ENCODE assay signal across 20 cellular contexts in the genomic region with DNA sequence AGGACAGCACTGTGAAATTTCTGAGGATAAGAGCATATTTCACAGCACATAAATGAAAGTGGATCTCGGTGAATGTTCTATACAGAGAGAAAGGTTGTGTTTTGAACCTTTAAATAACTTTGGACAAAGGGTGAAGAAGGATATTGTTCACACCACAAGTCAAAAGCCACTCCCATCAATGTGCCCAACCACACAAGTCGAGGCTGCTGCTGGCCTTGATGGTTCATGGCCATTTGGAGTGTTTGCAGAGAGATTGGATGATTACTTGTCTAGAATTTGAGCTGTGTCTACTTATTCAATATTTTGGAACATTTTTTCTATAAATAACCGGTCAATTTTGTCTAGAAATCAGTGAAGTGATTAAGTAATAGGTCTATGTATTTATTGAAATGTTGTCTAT.
DNase-seq lines count a peak whose midpoint lies in the region; ATAC-seq, FAIRE-seq and TF ChIP-seq lines count a peak whose summit lies in the region.
"Had no signal": no experiment of that assay in that cellular context is flagged by ENCODE, and none has a peak within 500 bp of the region (broad histone marks: within the 10 kb centered on the region; RNA-seq: fewer than 3 reads in every experiment).

No MANE protein-coding gene starts in this region.

- ATAC-seq in WTC11 (no peak), pancreas (no peak)

- H3K27me3 ChIP-seq in pancreas, result no peaks in the 10 kb centered on the region

- TF ChIP-seq CTCF in HFFc6 (IDR thresholded peaks at IDR 0.05), result no peak
- no peak for TF ChIP-seq CTCF in WTC11 (IDR thresholded peaks at IDR 0.05)
- TF ChIP-seq CTCF in osteocyte (IDR thresholded peaks at IDR 0.05), result no peak
- TF ChIP-seq CTCF in pancreas (IDR thresholded peaks at IDR 0.05), result no peak

- H3K27ac Mint-ChIP-seq in HFFc6 (peak overlapping the region; percentile 96), WTC11 (peak overlapping the region; percentile 71; the same call in 1 of the 2 replicates), osteocyte (ENCODE audit: unreplicated experiment) (peak overlapping the region; percentile 41)
- H3K27ac Mint-ChIP-seq: CD8-positive, alpha-beta memory T cell had no signal

- 57 to 60% methylated on average over 3 of the region's 3 CpGs for WGBS in pancreas, 2 donors

- intact Hi-C loops in pancreas (cut with DNase I), result no loop called here

- no peak overlapping the region for H3K27ac ChIP-seq in pancreas

- peaks cover 41% of the 10 kb centered on the region for H3K36me3 Mint-ChIP-seq in HFFc6 (ENCODE audit: low read depth)
- H3K36me3 Mint-ChIP-seq in WTC11, result no peaks in the 10 kb centered on the region
- peaks cover 5% of the 10 kb centered on the region for H3K36me3 Mint-ChIP-seq in osteocyte (ENCODE audit: unreplicated experiment)
- H3K36me3 Mint-ChIP-seq: CD8-positive, alpha-beta memory T cell had no signal

- FAIRE-seq in pancreas (lab: Jason Lieb, UNC), result no peak
- FAIRE-seq: D721Med had no signal

- H3K4me1 ChIP-seq in pancreas, result peaks cover 0 to 5% (median 0%) of the 10 kb centered on the region in 3 donors

- H3K27me3 Mint-ChIP-seq in HFFc6 (ENCODE audit: insufficient read depth) (peaks cover 6% of the 10 kb centered on the region), WTC11 (ENCODE audit: low read depth) (no peaks in the 10 kb centered on the region), osteocyte (ENCODE audit: unreplicated experiment) (no peaks in the 10 kb centered on the region)

- POLR2A ChIA-PET in WTC11 (lab: Charles Lee), result no interaction called here

- H3K4me1 Mint-ChIP-seq in HFFc6 (ENCODE audit: low read depth), result peaks cover 100% of the 10 kb centered on the region
- H3K4me1 Mint-ChIP-seq in WTC11, result peaks cover 49% of the 10 kb centered on the region
- peaks cover 71% of the 10 kb centered on the region for H3K4me1 Mint-ChIP-seq in osteocyte (ENCODE audit: unreplicated experiment)
- H3K4me1 Mint-ChIP-seq: CD8-positive, alpha-beta memory T cell had no signal

- CTCF ChIA-PET in WTC11 (lab: Charles Lee), result interaction anchor here (2.1 kb wide), 1 partner anchor 10 kb away, joined by 7 read pairs; no protein-coding TSS in a partner anchor

- H3K9me3 Mint-ChIP-seq in HFFc6 (no peaks in the 10 kb centered on the region), WTC11 (no peaks in the 10 kb centered on the region), osteocyte (ENCODE audit: unreplicated experiment) (no peaks in the 10 kb centered on the region)
- H3K9me3 Mint-ChIP-seq: CD8-positive, alpha-beta memory T cell had no signal

- no peak overlapping the region for H3K4me3 Mint-ChIP-seq in HFFc6
- no peak overlapping the region for H3K4me3 Mint-ChIP-seq in WTC11
- no peak overlapping the region for H3K4me3 Mint-ChIP-seq in osteocyte (ENCODE audit: unreplicated experiment)
- H3K4me3 Mint-ChIP-seq: CD8-positive, alpha-beta memory T cell had no signal

- H3K9me3 ChIP-seq in pancreas, result no peaks in the 10 kb centered on the region
- H3K9me3 ChIP-seq: HAP-1 had no signal

- peak; percentile 51 for DNase-seq in DMS53 treated with DMSO at 0.1 percent for 48 hours (lab: John Stamatoyannopoulos, UW; ENCODE audit: unreplicated experiment)
- no peak for DNase-seq in HFFc6
- DNase-seq in WTC11 (ENCODE audit: low spot score), result no peak
- DNase-seq in osteocyte (ENCODE audit: extremely low spot score, unreplicated experiment), result no peak
- no peak for DNase-seq in mucosa of gallbladder (ENCODE audit: low spot score)
- no peak for DNase-seq in T-helper 2 cell
- DNase-seq in pancreas, result no peak
- DNase-seq: ACHN; C1 segment of cervical spinal cord; CD8-positive, alpha-beta memory T cell; DMS79 treated with DMSO at 0.1 percent for 48 hours; NCI-H1105 treated with DMSO at 0.1 percent for 48 hours; NCI-H1694; NCI-H2081 treated with DMSO at 0.1 percent for 48 hours; NCI-H446 treated with DMSO at 0.1 percent for 48 hours; NCI-H774; RPMI8226; SIG-M5 had no signal

- H3K4me3 ChIP-seq in pancreas, result no peak overlapping the region
- H3K4me3 ChIP-seq: HAP-1 had no signal

- no peaks in the 10 kb centered on the region for H3K36me3 ChIP-seq in pancreas
- H3K36me3 ChIP-seq: HAP-1 had no signal

TF ChIP-seq in WTC11, 78 proteins besides CTCF, POLR2A, EP300 and RAD21:
- TF ChIP-seq, protein P1, sequence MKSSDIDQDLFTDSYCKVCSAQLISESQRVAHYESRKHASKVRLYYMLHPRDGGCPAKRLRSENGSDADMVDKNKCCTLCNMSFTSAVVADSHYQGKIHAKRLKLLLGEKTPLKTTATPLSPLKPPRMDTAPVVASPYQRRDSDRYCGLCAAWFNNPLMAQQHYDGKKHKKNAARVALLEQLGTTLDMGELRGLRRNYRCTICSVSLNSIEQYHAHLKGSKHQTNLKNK (CRISPR knock-in tag; IDR thresholded peaks at IDR 0.05), result no peak
- TF ChIP-seq NR3C1 (CRISPR knock-in tag; conservative IDR thresholded peaks at IDR 0.05; ENCODE audit: low read depth) (no peak), ZNF263 (CRISPR knock-in tag; IDR thresholded peaks at IDR 0.05; ENCODE audit: low read depth) (no peak), RORB (CRISPR knock-in tag; IDR thresholded peaks at IDR 0.05) (no peak), NFE2L1 (CRISPR knock-in tag; IDR thresholded peaks at IDR 0.05) (no peak), JAZF1 (CRISPR knock-in tag; IDR thresholded peaks at IDR 0.05) (no peak), NFYB (CRISPR knock-in tag; conservative IDR thresholded peaks at IDR 0.05; ENCODE audit: low read depth) (no peak), SOX15 (CRISPR knock-in tag; IDR thresholded peaks at IDR 0.05) (no peak)
- TF ChIP-seq, protein P2, sequence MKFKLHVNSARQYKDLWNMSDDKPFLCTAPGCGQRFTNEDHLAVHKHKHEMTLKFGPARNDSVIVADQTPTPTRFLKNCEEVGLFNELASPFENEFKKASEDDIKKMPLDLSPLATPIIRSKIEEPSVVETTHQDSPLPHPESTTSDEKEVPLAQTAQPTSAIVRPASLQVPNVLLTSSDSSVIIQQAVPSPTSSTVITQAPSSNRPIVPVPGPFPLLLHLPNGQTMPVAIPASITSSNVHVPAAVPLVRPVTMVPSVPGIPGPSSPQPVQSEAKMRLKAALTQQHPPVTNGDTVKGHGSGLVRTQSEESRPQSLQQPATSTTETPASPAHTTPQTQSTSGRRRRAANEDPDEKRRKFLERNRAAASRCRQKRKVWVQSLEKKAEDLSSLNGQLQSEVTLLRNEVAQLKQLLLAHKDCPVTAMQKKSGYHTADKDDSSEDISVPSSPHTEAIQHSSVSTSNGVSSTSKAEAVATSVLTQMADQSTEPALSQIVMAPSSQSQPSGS (CRISPR knock-in tag; IDR thresholded peaks at IDR 0.05; ENCODE audit: borderline replicate concordance, low read depth), result no peak
- TF ChIP-seq, protein P3, sequence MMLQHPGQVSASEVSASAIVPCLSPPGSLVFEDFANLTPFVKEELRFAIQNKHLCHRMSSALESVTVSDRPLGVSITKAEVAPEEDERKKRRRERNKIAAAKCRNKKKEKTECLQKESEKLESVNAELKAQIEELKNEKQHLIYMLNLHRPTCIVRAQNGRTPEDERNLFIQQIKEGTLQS (CRISPR knock-in tag; conservative IDR thresholded peaks at IDR 0.05), result no peak

Comparison
In these comparisons a context has a peak if more than half of its experiments do, and no peak if none do; other contexts are left out.
1. H3K27ac Mint-ChIP-seq: peak in every context shown above with its lines; median percentile 96 in HFFc6; 71 in WTC11; 41 in osteocyte.